Comparison of ENCODE assay signal across 35 cellular contexts in the genomic region with DNA sequence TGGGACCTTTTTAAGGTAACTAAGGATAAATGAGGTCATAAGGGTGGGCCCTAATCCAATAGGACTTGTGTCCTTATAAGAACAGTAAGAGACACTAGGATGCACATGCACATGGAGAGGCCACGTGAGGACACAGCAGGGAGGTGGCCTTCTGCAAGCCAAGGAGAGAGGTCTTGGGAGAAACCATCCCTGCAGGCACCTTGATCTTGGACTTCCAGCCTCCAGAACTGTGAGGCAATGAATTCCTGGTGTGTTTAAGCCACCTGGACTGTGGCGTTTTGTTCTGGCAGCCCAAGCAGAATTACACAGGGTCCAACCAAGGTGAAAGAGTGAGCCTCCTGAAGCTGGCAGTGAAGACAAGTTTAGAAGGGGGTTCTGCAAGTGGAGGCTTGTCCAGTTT.
DNase-seq lines count a peak whose midpoint lies in the region; ATAC-seq, FAIRE-seq and TF ChIP-seq lines count a peak whose summit lies in the region.
"Had no signal": no experiment of that assay in that cellular context is flagged by ENCODE, and none has a peak within 500 bp of the region (broad histone marks: within the 10 kb centered on the region; RNA-seq: fewer than 3 reads in every experiment).

No MANE protein-coding gene starts in this region.

- TF ChIP-seq POLR2A in breast epithelium (IDR thresholded peaks at IDR 0.05) (no peak), HepG2 (IDR thresholded peaks at IDR 0.05; ENCODE audit: insufficient read depth in 1 of 2, low read depth in 2 of 2, low read length in 2 of 2) (no peak; a peak in 2 of 4 replicates), right lobe of liver (IDR thresholded peaks at IDR 0.05) (no peak)

- no peaks in the 10 kb centered on the region for H3K9me3 Mint-ChIP-seq in MCF 10A (ENCODE audit: unreplicated experiment)
- H3K9me3 Mint-ChIP-seq: CD8-positive, alpha-beta T cell had no signal

- no peaks in the 10 kb centered on the region for H3K79me2 ChIP-seq in HepG2 (ENCODE audit: insufficient read depth, low read length)

- H3K36me3 ChIP-seq in breast epithelium (no peaks in the 10 kb centered on the region), HepG2 (replicated peaks in 1 of 2; ENCODE audit: control insufficient read depth in 1 of 2, insufficient read depth in 2 of 2, low read length in 2 of 2) (no peaks in the 10 kb centered on the region), right lobe of liver (no peaks in the 10 kb centered on the region), HEK293 (ENCODE audit: control insufficient read depth in 2 of 2, insufficient read depth in 1 of 2, low read length in 2 of 2) (peaks cover 0 to 12% of the 10 kb centered on the region in 2 experiments; a peak in 1 of 3 replicates)
- H3K36me3 ChIP-seq: BE2C had no signal

- no peaks in the 10 kb centered on the region for H4K20me1 ChIP-seq in HepG2 (ENCODE audit: insufficient read depth, low read length)
- H4K20me1 ChIP-seq: BLaER1; BLaER1 treated with 17β-estradiol and CSF1 and Interleukin-3, amounts not matched to agents 10 nM and 100 nM had no signal

- H3K27me3 Mint-ChIP-seq in MCF 10A (ENCODE audit: insufficient read depth, unreplicated experiment) = no peaks in the 10 kb centered on the region
- H3K27me3 Mint-ChIP-seq: B cell had no signal

- no peak for TF ChIP-seq CTCF in MCF 10A (IDR thresholded peaks at IDR 0.05; ENCODE audit: unreplicated experiment)
- TF ChIP-seq CTCF in breast epithelium (IDR thresholded peaks at IDR 0.05) = no peak
- TF ChIP-seq CTCF in HepG2 (CRISPR knock-in tag; IDR thresholded peaks at IDR 0.05) = no peak
- TF ChIP-seq CTCF in right lobe of liver (IDR thresholded peaks at IDR 0.05) = no peak
- no peak for TF ChIP-seq CTCF in HEK293 (tag by site-specific recombination; IDR thresholded peaks at IDR 0.05)

- ATAC-seq in HepG2 (peak; percentile 1; the same call in 2 of the 3 replicates), right lobe of liver (no peak), GM19328 (IDR thresholded peaks at IDR 0.05; ENCODE audit: unreplicated experiment) (no peak)
- ATAC-seq: A549; CD8-positive, alpha-beta T cell had no signal

- H3K9me3 ChIP-seq in breast epithelium (peaks cover 14 to 22% of the 10 kb centered on the region in 2 donors), HepG2 (ENCODE audit: low read length) (peaks cover 17% of the 10 kb centered on the region), right lobe of liver (no peaks in the 10 kb centered on the region), HEK293 (ENCODE audit: control insufficient read depth, insufficient read depth, low read depth, low read length) (no peaks in the 10 kb centered on the region)
- H3K9me3 ChIP-seq: BE2C had no signal

- FAIRE-seq in HepG2 (lab: Jason Lieb, UNC) = no peak
- FAIRE-seq: A204.1, A549, D721Med had no signal

- CTCF ChIA-PET in MCF 10A (lab: Yijun Ruan, JAX) (interaction anchor here (1.1 kb wide), 1 partner anchor 17 kb away, joined by 3 read pairs; no protein-coding TSS in a partner anchor), HepG2 (lab: Yijun Ruan, JAX; ENCODE audit: low intra/inter-chr PET ratio, low total read pairs) (no interaction called here), HEK293 (lab: Yijun Ruan, JAX) (no interaction called here)

- no peak for TF ChIP-seq RAD21 in HepG2 (CRISPR knock-in tag; IDR thresholded peaks at IDR 0.05)

- peak overlapping the region; percentile 66 for H3K27ac Mint-ChIP-seq in MCF 10A (ENCODE audit: low read depth, unreplicated experiment)
- H3K27ac Mint-ChIP-seq: B cell; CD4-positive, alpha-beta T cell; CD4-positive, CD25-positive, alpha-beta regulatory T cell; CD8-positive, alpha-beta memory T cell; CD8-positive, alpha-beta T cell had no signal

- peaks cover 9% of the 10 kb centered on the region for H3K4me1 Mint-ChIP-seq in MCF 10A (ENCODE audit: insufficient read depth, unreplicated experiment)

- H3K4me2 ChIP-seq in HepG2 (ENCODE audit: low read depth, low read length) = no peak overlapping the region
- H3K4me2 ChIP-seq: A549; BLaER1; BLaER1 treated with 17β-estradiol and CSF1 and Interleukin-3, amounts not matched to agents 10 nM and 100 nM had no signal

- H3K27ac ChIP-seq in breast epithelium = no peak overlapping the region
- no peak overlapping the region for H3K27ac ChIP-seq in HepG2 (ENCODE audit: extremely low read length, insufficient read depth, low read length)
- H3K27ac ChIP-seq in right lobe of liver = no peak overlapping the region
- H3K27ac ChIP-seq in HEK293 (ENCODE audit: extremely low read depth, low read depth, low read length) = no peak overlapping the region
- H3K27ac ChIP-seq: 22Rv1; A549; BLaER1; BLaER1 treated with 17β-estradiol and CSF1 and Interleukin-3, amounts not matched to agents 10 nM and 100 nM; C4-2B had no signal

- WGBS in HepG2 (ENCODE audit: low lambda C conversion rate) = 57% methylated on average over 2 of the region's 2 CpGs
- WGBS in right lobe of liver (ENCODE audit: insufficient coverage, low coverage, low lambda C conversion rate, missing lambda C conversion rate) = 44% methylated on average over 1 of the region's 2 CpGs

- no peak overlapping the region for H3K9ac ChIP-seq in HepG2 (ENCODE audit: insufficient read depth, low read depth, low read length)
- H3K9ac ChIP-seq: BLaER1; BLaER1 treated with 17β-estradiol and CSF1 and Interleukin-3, amounts not matched to agents 10 nM and 100 nM had no signal

- no peak overlapping the region for H2AFZ ChIP-seq in HepG2 (ENCODE audit: low read length)

- H3K27me3 ChIP-seq in breast epithelium = no peaks in the 10 kb centered on the region
- no peaks in the 10 kb centered on the region for H3K27me3 ChIP-seq in HepG2 (ENCODE audit: control insufficient read depth in 1 of 2, insufficient read depth in 2 of 2, low read length in 2 of 2)
- no peaks in the 10 kb centered on the region for H3K27me3 ChIP-seq in right lobe of liver
- H3K27me3 ChIP-seq: BE2C; BLaER1; BLaER1 treated with 17β-estradiol and CSF1 and Interleukin-3, amounts not matched to agents 10 nM and 100 nM had no signal

- intact Hi-C loops in MCF 10A (cut with micrococcal nuclease) (loop anchor here (5.0 kb wide), 1 partner anchor 80 kb away; no protein-coding TSS in a partner anchor), breast epithelium (cut with DNase I; ENCODE audit: low total_unique reads) (no loop called here), HepG2 (cut with micrococcal nuclease; ENCODE audit: unreplicated experiment) (loop anchor here (5.0 kb wide), 1 partner anchor 85 kb away; no protein-coding TSS in a partner anchor), right lobe of liver (cut with DNase I) (no loop called here)

- no peak for TF ChIP-seq EP300 in HepG2 (IDR thresholded peaks at IDR 0.05; ENCODE audit: low read depth in 2 of 2, low read length in 2 of 2)
- no peak for TF ChIP-seq EP300 in HepG2 (CRISPR knock-in tag; IDR thresholded peaks at IDR 0.05; ENCODE audit: borderline replicate concordance)

- H3K4me3 ChIP-seq in breast epithelium = no peak overlapping the region
- no peak overlapping the region for H3K4me3 ChIP-seq in HepG2 (replicated peaks in 1 of 3; ENCODE audit: insufficient read depth in 1 of 3, low read depth in 2 of 3, low read length in 3 of 3)
- no peak overlapping the region for H3K4me3 ChIP-seq in right lobe of liver
- H3K4me3 ChIP-seq in HEK293 (ENCODE audit: low read depth, low read length) = no peak overlapping the region
- H3K4me3 ChIP-seq: A549; BLaER1; BLaER1 treated with 17β-estradiol and CSF1 and Interleukin-3, amounts not matched to agents 10 nM and 100 nM had no signal

- H3K4me3 Mint-ChIP-seq in MCF 10A (ENCODE audit: unreplicated experiment) = no peak overlapping the region
- H3K4me3 Mint-ChIP-seq: B cell; CD14-positive monocyte; CD4-positive, alpha-beta T cell; CD4-positive, CD25-positive, alpha-beta regulatory T cell; CD8-positive, alpha-beta memory T cell; CD8-positive, alpha-beta T cell had no signal

- H3K36me3 Mint-ChIP-seq in MCF 10A (ENCODE audit: insufficient read depth, unreplicated experiment) = peaks cover 27% of the 10 kb centered on the region
- H3K36me3 Mint-ChIP-seq: CD4-positive, CD25-positive, alpha-beta regulatory T cell; CD8-positive, alpha-beta memory T cell; CD8-positive, alpha-beta T cell had no signal

- DNase-seq in MCF 10A (ENCODE audit: unreplicated experiment) (no peak), breast epithelium (ENCODE audit: low spot score in 2 of 2) (no peak), HepG2 (ENCODE audit: low spot score) (no peak), right lobe of liver (no peak)
- DNase-seq: 8988T; ACHN; AML-193; BE2C; C1 segment of cervical spinal cord; Caco-2; Calu3; CD4-positive, alpha-beta memory T cell; CD4-positive, alpha-beta T cell; CD4-positive, CD25-positive, alpha-beta regulatory T cell; CD8-positive, alpha-beta memory T cell; CD8-positive, alpha-beta T cell; COR-L47; DMS 273 treated with DMSO at 0.1 percent for 48 hours; DMS153; DMS53; DMS79; DMS79 treated with DMSO at 0.1 percent for 48 hours; DND-41; EL had no signal

- H3K4me1 ChIP-seq in breast epithelium (no peaks in the 10 kb centered on the region), HepG2 (ENCODE audit: insufficient read depth, low read length) (peaks cover 16% of the 10 kb centered on the region), right lobe of liver (no peaks in the 10 kb centered on the region), HEK293 (ENCODE audit: control insufficient read depth, insufficient read depth, low read length) (no peaks in the 10 kb centered on the region)
- H3K4me1 ChIP-seq: A549, BE2C, BLaER1, Caco-2 had no signal

- no TSS peak for BruUV-seq in MCF 10A (replicated peaks; lab: Mats Ljungman, UMichigan)
- no TSS peak for BruUV-seq in HepG2 (replicated peaks; lab: Mats Ljungman, UMichigan)

- in situ Hi-C loops in HepG2 (cut with HindIII; ENCODE audit: extremely low pct_ligation_motif_present, low pct_unique_long_range_greater_than_20kb) = no loop called here

- POLR2A ChIA-PET in MCF 10A (lab: Yijun Ruan, JAX) (no interaction called here), HepG2 (lab: Yijun Ruan, JAX) (no interaction called here), HEK293 (lab: Yijun Ruan, JAX) (no interaction called here)

TF ChIP-seq in HEK293, 187 proteins besides CTCF, POLR2A, EP300 and RAD21 (continues in another document):
- TF ChIP-seq, protein P1, sequence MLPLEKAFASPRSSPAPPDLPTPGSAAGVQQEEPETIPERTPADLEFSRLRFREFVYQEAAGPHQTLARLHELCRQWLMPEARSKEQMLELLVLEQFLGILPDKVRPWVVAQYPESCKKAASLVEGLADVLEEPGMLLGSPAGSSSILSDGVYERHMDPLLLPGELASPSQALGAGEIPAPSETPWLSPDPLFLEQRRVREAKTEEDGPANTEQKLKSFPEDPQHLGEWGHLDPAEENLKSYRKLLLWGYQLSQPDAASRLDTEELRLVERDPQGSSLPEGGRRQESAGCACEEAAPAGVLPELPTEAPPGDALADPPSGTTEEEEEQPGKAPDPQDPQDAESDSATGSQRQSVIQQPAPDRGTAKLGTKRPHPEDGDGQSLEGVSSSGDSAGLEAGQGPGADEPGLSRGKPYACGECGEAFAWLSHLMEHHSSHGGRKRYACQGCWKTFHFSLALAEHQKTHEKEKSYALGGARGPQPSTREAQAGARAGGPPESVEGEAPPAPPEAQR (tag by site-specific recombination; IDR thresholded peaks at IDR 0.05) = no peak
- no peak for TF ChIP-seq ZNF248 (tag by site-specific recombination; IDR thresholded peaks at IDR 0.05)
- peak; percentile 66 for TF ChIP-seq ZNF548 (tag by site-specific recombination; IDR thresholded peaks at IDR 0.05)
- TF ChIP-seq ZBTB7A (tag by site-specific recombination; IDR thresholded peaks at IDR 0.05; ENCODE audit: low read depth) = no peak
- 0 out of 2 replicates have a peak, but pooled peaks have one; percentile 16 for TF ChIP-seq ZNF10 (tag by site-specific recombination; IDR thresholded peaks at IDR 0.05)

Comparison
In these comparisons a context has a peak if more than half of its experiments do, and no peak if none do; other contexts are left out.
1. intact Hi-C loops: an anchor here in MCF 10A (5.0 kb wide) and HepG2 (5.0 kb wide); none called in breast epithelium and right lobe of liver.